ENCODE assay signal across 15 cellular contexts in the genomic region with DNA sequence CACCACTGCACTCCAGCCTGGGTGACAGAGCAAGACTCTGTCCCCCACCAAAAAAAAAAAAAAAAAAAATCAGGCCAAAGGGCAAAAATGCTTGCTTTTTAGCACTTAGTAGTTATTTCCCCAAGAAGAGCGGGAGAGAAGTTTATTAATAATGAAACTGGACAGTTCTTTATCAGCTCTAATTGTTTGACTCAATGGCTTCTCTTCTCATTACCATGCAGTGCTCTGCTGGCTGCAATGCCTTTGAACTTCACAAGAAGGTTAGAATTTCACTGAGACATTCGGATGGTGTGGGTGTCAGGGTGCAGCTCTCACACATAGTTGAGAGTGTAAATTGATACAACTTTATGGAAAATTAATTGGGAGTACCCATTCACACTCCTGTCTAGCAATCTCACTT.
DNase-seq lines count a peak whose midpoint lies in the region; ATAC-seq, FAIRE-seq and TF ChIP-seq lines count a peak whose summit lies in the region.
"Had no signal": no experiment of that assay in that cellular context is flagged by ENCODE, and none has a peak within 500 bp of the region (broad histone marks: within the 10 kb centered on the region; RNA-seq: fewer than 3 reads in every experiment).

No MANE protein-coding gene starts in this region.

- no peak for DNase-seq in activated T-cell treated with anti-CD3 and anti-CD28 coated beads, Interleukin-2, amount 50 U/mL, for 4 hours
- no peak for DNase-seq in activated T-cell treated with anti-CD3 and anti-CD28 coated beads, Interleukin-2, amount 50 U/mL, for 1 hour
- DNase-seq in left kidney (ENCODE audit: low read depth, low spot score) (peak; percentile 14), esophagus muscularis mucosa (ENCODE audit: extremely low spot score) (no peak), GM19239 (ENCODE audit: insufficient read length, low spot score) (no peak), SK-N-SH (no peak)
- DNase-seq: activated CD4-positive, alpha-beta T cell treated with anti-CD3 and anti-CD28 coated beads, Interleukin-2, amount 10 ng/mL, durations not matched to agents 24 days and 14 days; activated naive CD4-positive, alpha-beta T cell treated with anti-CD3 and anti-CD28 coated beads for 36 hours; H9; PC-3; stimulated activated CD4-positive, alpha-beta T cell treated with anti-CD3 and anti-CD28 coated beads, Interleukin-2, amount 100 ng/mL, for 24 hours; stimulated activated naive CD4-positive, alpha-beta T cell had no signal

- H3K9me3 Mint-ChIP-seq in activated T-cell treated with anti-CD3 and anti-CD28 coated beads, Interleukin-2, amount 50 U/mL, for 4 hours, result no peaks in the 10 kb centered on the region
- H3K9me3 Mint-ChIP-seq: activated CD4-positive, alpha-beta T cell treated with anti-CD3 and anti-CD28 coated beads, Interleukin-2, amount 10 ng/mL, durations not matched to agents 24 days and 14 days; activated naive CD4-positive, alpha-beta T cell treated with anti-CD3 and anti-CD28 coated beads for 36 hours; H9 had no signal

- CTCF ChIA-PET in SK-N-SH (lab: Yijun Ruan, JAX), result no interaction called here

- no peaks in the 10 kb centered on the region for H3F3A ChIP-seq in SK-N-SH (replicated peaks; ENCODE audit: insufficient read depth)

- no peak overlapping the region for H3K4me3 Mint-ChIP-seq in activated T-cell treated with anti-CD3 and anti-CD28 coated beads, Interleukin-2, amount 50 U/mL, for 4 hours
- H3K4me3 Mint-ChIP-seq: activated CD4-positive, alpha-beta T cell treated with anti-CD3 and anti-CD28 coated beads, Interleukin-2, amount 10 ng/mL, durations not matched to agents 24 days and 14 days; activated naive CD4-positive, alpha-beta T cell treated with anti-CD3 and anti-CD28 coated beads for 36 hours; H9 had no signal

- no peaks in the 10 kb centered on the region for H4K20me1 ChIP-seq in SK-N-SH (ENCODE audit: insufficient read depth)

- no peak overlapping the region for H3K27ac ChIP-seq in esophagus muscularis mucosa (replicated peaks in 1 of 4)
- no peak overlapping the region for H3K27ac ChIP-seq in SK-N-SH (ENCODE audit: low read depth in 2 of 2, low read length in 1 of 2)
- H3K27ac ChIP-seq: cardiac muscle cell had no signal

- no peak overlapping the region for H2AFZ ChIP-seq in SK-N-SH (ENCODE audit: low read depth)

- TF ChIP-seq EP300 in esophagus muscularis mucosa (IDR thresholded peaks at IDR 0.05) (no peak), SK-N-SH (IDR thresholded peaks at IDR 0.05; ENCODE audit: borderline replicate concordance in 1 of 2, low read depth in 1 of 2, low read length in 1 of 2) (no peak)

- POLR2A ChIA-PET in SK-N-SH (lab: Yijun Ruan, JAX), result no interaction called here

- H3K4me3 ChIP-seq in esophagus muscularis mucosa (no peak overlapping the region), SK-N-SH (ENCODE audit: low read depth in 2 of 2, low read length in 1 of 2) (no peak overlapping the region)
- H3K4me3 ChIP-seq: cardiac muscle cell had no signal

- intact Hi-C loops in esophagus muscularis mucosa (cut with DNase I), result no loop called here

- H3K36me3 Mint-ChIP-seq in activated T-cell treated with anti-CD3 and anti-CD28 coated beads, Interleukin-2, amount 50 U/mL, for 4 hours (ENCODE audit: insufficient read depth), result peaks cover 7% of the 10 kb centered on the region

- 89% methylated on average over 2 of the region's 2 CpGs for WGBS in esophagus muscularis mucosa
- 60% methylated on average over 2 of the region's 2 CpGs for WGBS in SK-N-SH (ENCODE audit: low lambda C conversion rate)

- peaks cover 14% of the 10 kb centered on the region for H3K4me1 Mint-ChIP-seq in activated T-cell treated with anti-CD3 and anti-CD28 coated beads, Interleukin-2, amount 50 U/mL, for 4 hours (ENCODE audit: low read depth)
- H3K4me1 Mint-ChIP-seq: activated CD4-positive, alpha-beta T cell treated with anti-CD3 and anti-CD28 coated beads, Interleukin-2, amount 10 ng/mL, durations not matched to agents 24 days and 14 days had no signal

- H3K9me2 ChIP-seq in SK-N-SH, result no peaks in the 10 kb centered on the region

- H3K79me2 ChIP-seq in SK-N-SH (ENCODE audit: insufficient read depth), result no peaks in the 10 kb centered on the region

- H3K36me3 ChIP-seq in esophagus muscularis mucosa, result no peaks in the 10 kb centered on the region
- no peaks in the 10 kb centered on the region for H3K36me3 ChIP-seq in SK-N-SH (replicated peaks in 1 of 2; ENCODE audit: control insufficient read depth in 1 of 2, insufficient read depth in 2 of 2, low read length in 1 of 2)
- H3K36me3 ChIP-seq: cardiac muscle cell had no signal

- H3K9ac ChIP-seq in SK-N-SH, result no peak overlapping the region

- TF ChIP-seq POLR2A in esophagus muscularis mucosa (IDR thresholded peaks at IDR 0.05; ENCODE audit: low read depth), result no peak

- no peak for FAIRE-seq in GM19239 (lab: Jason Lieb, UNC)

- ATAC-seq in activated T-cell treated with anti-CD3 and anti-CD28 coated beads, Interleukin-2, amount 50 U/mL, for 4 hours, result peak; percentile 28 to 58
- ATAC-seq in GM19463 (IDR thresholded peaks at IDR 0.05; ENCODE audit: unreplicated experiment), result peak; percentile 70
- ATAC-seq in HG03039 (IDR thresholded peaks at IDR 0.05; ENCODE audit: unreplicated experiment), result peak; percentile 72
- ATAC-seq: PC-3 had no signal

- no peak for TF ChIP-seq CTCF in esophagus muscularis mucosa (IDR thresholded peaks at IDR 0.05)
- TF ChIP-seq CTCF in SK-N-SH (IDR thresholded peaks at IDR 0.05), result no peak

- peaks cover 0 to 4% (median 0%) of the 10 kb centered on the region in 4 donors for H3K27me3 ChIP-seq in esophagus muscularis mucosa
- H3K27me3 ChIP-seq in SK-N-SH (ENCODE audit: insufficient read depth), result no peaks in the 10 kb centered on the region; the same call in 1 of the 2 replicates
- H3K27me3 ChIP-seq: cardiac muscle cell had no signal

- no peaks in the 10 kb centered on the region for H3K4me1 ChIP-seq in esophagus muscularis mucosa
- H3K4me1 ChIP-seq in SK-N-SH (ENCODE audit: control insufficient read depth in 1 of 2, insufficient read depth in 2 of 2, low read depth in 1 of 2, low read length in 1 of 2), result no peaks in the 10 kb centered on the region

- no peak for TF ChIP-seq RAD21 in SK-N-SH (IDR thresholded peaks at IDR 0.05; ENCODE audit: low read length)

- no peak overlapping the region for H3K4me2 ChIP-seq in SK-N-SH

- peaks cover 11% of the 10 kb centered on the region for H3K27me3 Mint-ChIP-seq in activated T-cell treated with anti-CD3 and anti-CD28 coated beads, Interleukin-2, amount 50 U/mL, for 4 hours (ENCODE audit: low read depth)

- H3K9me3 ChIP-seq in esophagus muscularis mucosa (no peaks in the 10 kb centered on the region), SK-N-SH (no peaks in the 10 kb centered on the region)

TF ChIP-seq in SK-N-SH, 30 proteins besides CTCF, POLR2A, EP300 and RAD21:
- TF ChIP-seq TAF1 (IDR thresholded peaks at IDR 0.05; ENCODE audit: borderline replicate concordance, low read depth, low read length) (no peak), MXI1 (IDR thresholded peaks at IDR 0.05; ENCODE audit: low read depth, low read length) (no peak), NRF1 (IDR thresholded peaks at IDR 0.05; ENCODE audit: low read depth, low read length) (no peak), POLR2AphosphoS5 (IDR thresholded peaks at IDR 0.05; ENCODE audit: low read depth, low read length) (no peak), GABPA (IDR thresholded peaks at IDR 0.05; ENCODE audit: low read depth) (no peak), FOXM1 (IDR thresholded peaks at IDR 0.05; ENCODE audit: low read depth) (no peak), JUND (IDR thresholded peaks at IDR 0.05) (no peak), NFIC (IDR thresholded peaks at IDR 0.05; ENCODE audit: borderline replicate concordance) (no peak), TEAD4 (IDR thresholded peaks at IDR 0.05; ENCODE audit: borderline replicate concordance, insufficient read depth) (no peak), RXRA (IDR thresholded peaks at IDR 0.05; ENCODE audit: borderline replicate concordance, low read depth) (no peak), SIN3A (IDR thresholded peaks at IDR 0.05; ENCODE audit: borderline replicate concordance, low read depth, low read length) (no peak), RCOR1 (IDR thresholded peaks at IDR 0.05; ENCODE audit: low read length) (no peak)
- TF ChIP-seq, protein P1, sequence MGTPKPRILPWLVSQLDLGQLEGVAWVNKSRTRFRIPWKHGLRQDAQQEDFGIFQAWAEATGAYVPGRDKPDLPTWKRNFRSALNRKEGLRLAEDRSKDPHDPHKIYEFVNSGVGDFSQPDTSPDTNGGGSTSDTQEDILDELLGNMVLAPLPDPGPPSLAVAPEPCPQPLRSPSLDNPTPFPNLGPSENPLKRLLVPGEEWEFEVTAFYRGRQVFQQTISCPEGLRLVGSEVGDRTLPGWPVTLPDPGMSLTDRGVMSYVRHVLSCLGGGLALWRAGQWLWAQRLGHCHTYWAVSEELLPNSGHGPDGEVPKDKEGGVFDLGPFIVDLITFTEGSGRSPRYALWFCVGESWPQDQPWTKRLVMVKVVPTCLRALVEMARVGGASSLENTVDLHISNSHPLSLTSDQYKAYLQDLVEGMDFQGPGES (IDR thresholded peaks at IDR 0.05; ENCODE audit: low read depth, low read length), result no peak
